Comparison of ENCODE assay signal across 8 cellular contexts in genomic region chr13:109790951-109791605, GRCh38. TPM values are rescaled to one million over a fixed set of nuclear protein-coding genes. Genes with fewer than 3 reads are reported as not detected.
DNase-seq lines count a peak whose midpoint lies in the region; TF ChIP-seq lines count a peak whose summit lies in the region.

No MANE protein-coding gene starts in this region.

- H3K36me3 Mint-ChIP-seq in endodermal cell (ENCODE audit: low read depth) = no peaks in the 10 kb centered on the region

- no peaks in the 10 kb centered on the region for H3K9me3 ChIP-seq in endodermal cell (ENCODE audit: control insufficient read depth, low read length)

- WGBS in endodermal cell (ENCODE audit: insufficient coverage in 1 of 2, insufficient read length in 1 of 2), 2 experiments = 64 to 83% methylated on average over 7 of the region's 7 CpGs

- H3K4me1 ChIP-seq in endodermal cell (ENCODE audit: control insufficient read depth, insufficient read depth, low read length) = no peaks in the 10 kb centered on the region

- H3K9ac ChIP-seq in endodermal cell (ENCODE audit: extremely low read depth, low read length, poor library complexity, severe bottlenecking) = no peak overlapping the region

- H3K36me3 ChIP-seq in endodermal cell (ENCODE audit: control insufficient read depth, insufficient read depth, low read length) = no peaks in the 10 kb centered on the region

- H3K9me3 Mint-ChIP-seq in endodermal cell = no peaks in the 10 kb centered on the region

- H3K4me1 Mint-ChIP-seq in endodermal cell = peaks cover 6% of the 10 kb centered on the region

- DNase-seq in NCI-H2227 (lab: John Stamatoyannopoulos, UW; ENCODE audit: unreplicated experiment) (peak; percentile 14), NCI-H2227 treated with DMSO at 0.1 percent for 48 hours (lab: John Stamatoyannopoulos, UW) (no peak), M059J (ENCODE audit: low read depth) (peak; percentile 43), SIG-M5 (lab: John Stamatoyannopoulos, UW) (peak; percentile 92), endodermal cell (peak; percentile 75), retina (peak; percentile 51), T-helper 9 cell (no peak), germinal center (ENCODE audit: low spot score) (no peak)

- H3K4me3 Mint-ChIP-seq in endodermal cell = no peak overlapping the region

- H3K4me3 ChIP-seq in endodermal cell (ENCODE audit: low read length) = no peak overlapping the region

- no peak overlapping the region for H3K27ac ChIP-seq in endodermal cell (ENCODE audit: low read depth, low read length)

- H3K27me3 ChIP-seq in endodermal cell (ENCODE audit: control insufficient read depth, insufficient read depth, low read length, poor library complexity, severe bottlenecking) = no peaks in the 10 kb centered on the region

- H3K27me3 Mint-ChIP-seq in endodermal cell (ENCODE audit: insufficient read depth) = peaks cover 9% of the 10 kb centered on the region

- peak; percentile 77 for TF ChIP-seq CTCF in endodermal cell (conservative IDR thresholded peaks at IDR 0.05)

- no peak overlapping the region for H3K27ac Mint-ChIP-seq in endodermal cell

RNA-seq across cellular contexts. Expression of gene IRS2, which starts 4.7 kb away (rescaled TPM):
- total RNA-seq in M059J (2014; rRNA removed; shearing (Covaris generic)) = 0.42 and 0.54 TPM in 2 replicates
- 10 to 100 TPM; 16.9 to 23.7 TPM for total RNA-seq in endodermal cell
- 9.5 TPM for polyA plus RNA-seq in endodermal cell (2013, experiment 1 of 2)
- polyA plus RNA-seq in endodermal cell (2013, experiment 2 of 2) = 9.9 TPM

Comparison
In these comparisons a context has a peak if more than half of its experiments do, and no peak if none do; other contexts are left out.
1. DNase-seq: peak in NCI-H2227 (single experiment), M059J (single experiment), SIG-M5 (single experiment), endodermal cell (single experiment) and retina (single experiment); none in NCI-H2227 treated with DMSO at 0.1 percent for 48 hours (single experiment), T-helper 9 cell (single experiment) and germinal center (single experiment).
2. RNA of gene IRS2, which starts 4.7 kb away (total RNA-seq): 16.9 to 23.7 TPM in endodermal cell; 0.42 to 0.54 TPM in M059J; every median in the first group is over 10 times any median in the second.